ENCODE assay signal across 8 cellular contexts in the genomic region with DNA sequence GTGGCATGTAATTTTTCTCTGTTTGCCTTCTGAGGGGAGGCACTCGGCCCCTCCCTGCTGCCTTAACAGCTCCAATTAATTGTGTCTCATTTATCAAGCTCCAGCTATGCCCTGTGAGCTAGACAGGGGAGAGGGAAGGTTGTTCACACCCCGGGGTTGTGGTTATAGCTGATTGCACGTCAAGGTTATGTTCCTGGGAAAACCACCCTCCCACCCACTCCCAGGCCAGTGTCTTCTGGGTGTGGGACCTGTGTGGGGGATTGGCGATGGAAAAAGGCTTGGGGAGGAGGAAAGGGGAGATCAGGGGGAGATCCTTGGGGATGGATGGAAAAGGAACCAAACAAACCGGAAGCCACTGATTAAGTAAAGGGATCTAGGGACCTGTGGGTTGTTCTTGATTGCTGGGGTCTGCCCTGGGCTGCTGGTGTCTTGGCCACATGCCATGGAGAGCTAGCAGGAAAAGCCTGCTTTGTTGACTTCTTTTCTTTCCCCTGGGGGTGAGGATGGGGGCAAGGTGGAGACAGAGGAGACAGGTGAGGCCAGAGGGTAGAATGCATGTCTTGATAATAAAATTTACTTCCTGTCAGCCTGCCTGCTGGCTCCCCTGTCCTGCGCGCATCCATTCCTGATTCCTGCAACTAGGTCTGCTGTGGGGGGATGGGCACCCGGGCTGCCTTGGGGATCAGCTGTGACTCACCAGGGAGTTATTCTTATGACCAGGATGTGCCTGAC. TPM values are rescaled to one million over a fixed set of nuclear protein-coding genes. Genes with fewer than 3 reads are reported as not detected.
A peak's percentile ranks its signal among the peaks of the same experiment; 100 is the strongest.
DNase-seq lines count a peak whose midpoint lies in the region; ATAC-seq and TF ChIP-seq lines count a peak whose summit lies in the region.

No MANE protein-coding gene starts in this region.

- no peaks in the 10 kb centered on the region for H3K79me2 ChIP-seq in MM.1S (ENCODE audit: low read length)

- no peaks in the 10 kb centered on the region for H3F3A ChIP-seq in MM.1S (ENCODE audit: insufficient read depth, low read length)

- H3K9me3 ChIP-seq in prostate gland (no peaks in the 10 kb centered on the region), MM.1S (replicated peaks; ENCODE audit: insufficient read depth, low read length) (no peaks in the 10 kb centered on the region)

- H3K4me3 Mint-ChIP-seq in activated naive CD8-positive, alpha-beta T cell treated with anti-CD3 and anti-CD28 coated beads, Interleukin-2, amount 50 U/mL, for 24 hours: peak overlapping the region; percentile 70

- H3K4me3 ChIP-seq in AG09309 (ENCODE audit: control insufficient read depth, low read depth, low read length) (no peak overlapping the region), prostate gland (no peak overlapping the region), MM.1S (ENCODE audit: low read length) (no peak overlapping the region)

- H3K27me3 ChIP-seq in prostate gland (replicated peaks; ENCODE audit: insufficient read depth) (no peaks in the 10 kb centered on the region), MM.1S (replicated peaks; ENCODE audit: insufficient read depth, low read length) (no peaks in the 10 kb centered on the region)

- peaks cover 15% of the 10 kb centered on the region for H3K4me1 ChIP-seq in prostate gland (replicated peaks)
- H3K4me1 ChIP-seq in MM.1S (ENCODE audit: low read length): no peaks in the 10 kb centered on the region

- no peak for TF ChIP-seq POLR2A in prostate gland (IDR thresholded peaks at IDR 0.05)

- H3K9me3 Mint-ChIP-seq in activated naive CD8-positive, alpha-beta T cell treated with anti-CD3 and anti-CD28 coated beads, Interleukin-2, amount 50 U/mL, for 24 hours: peaks cover 5% of the 10 kb centered on the region

- H3K36me3 ChIP-seq in prostate gland (no peaks in the 10 kb centered on the region), MM.1S (replicated peaks; ENCODE audit: insufficient read depth, low read length) (no peaks in the 10 kb centered on the region)

- peaks cover 16% of the 10 kb centered on the region for H3K36me3 Mint-ChIP-seq in activated naive CD8-positive, alpha-beta T cell treated with anti-CD3 and anti-CD28 coated beads, Interleukin-2, amount 50 U/mL, for 24 hours (ENCODE audit: low read depth)

- H3K9ac ChIP-seq in MM.1S (ENCODE audit: low read length): no peak overlapping the region

- ATAC-seq in activated naive CD8-positive, alpha-beta T cell treated with anti-CD3 and anti-CD28 coated beads, Interleukin-2, amount 50 U/mL, for 24 hours: peak; percentile 16
- ATAC-seq in left cardiac atrium (peak; percentile 88), HG03520 (IDR thresholded peaks at IDR 0.05; ENCODE audit: unreplicated experiment) (no peak)

- H3K27ac ChIP-seq in prostate gland (peak overlapping the region; percentile 72 to 73), MM.1S (ENCODE audit: low read length) (no peak overlapping the region)

- intact Hi-C loops in left cardiac atrium (cut with DNase I) (loop anchor here in 1 of 2 donors (5.0 kb wide), 1 partner anchor 106 kb away; no protein-coding TSS in a partner anchor), prostate gland (cut with DNase I) (no loop called here)

- no peaks in the 10 kb centered on the region for H3K9me2 ChIP-seq in MM.1S (replicated peaks; ENCODE audit: insufficient read depth, low read length)

- 18% methylated on average over 8 of the region's 8 CpGs for WGBS in prostate gland

- H4K20me1 ChIP-seq in MM.1S (ENCODE audit: insufficient read depth, low read length): no peaks in the 10 kb centered on the region

- H3K4me1 Mint-ChIP-seq in activated naive CD8-positive, alpha-beta T cell treated with anti-CD3 and anti-CD28 coated beads, Interleukin-2, amount 50 U/mL, for 24 hours: peaks cover 100% of the 10 kb centered on the region

- peak; percentile 64 for DNase-seq in AG09309 (ENCODE audit: low read depth)
- DNase-seq in HCEC 1CT: peak; percentile 92
- peak; percentile 72 for DNase-seq in NCI-H748 treated with DMSO at 0.1 percent for 48 hours (lab: John Stamatoyannopoulos, UW)
- DNase-seq in activated naive CD8-positive, alpha-beta T cell treated with anti-CD3 and anti-CD28 coated beads, Interleukin-2, amount 50 U/mL, for 24 hours: peak; percentile 64
- peak; percentile 93 for DNase-seq in left cardiac atrium
- DNase-seq in prostate gland (ENCODE audit: low spot score): peak; percentile 99
- no peak for DNase-seq in MM.1S

- TF ChIP-seq CTCF in AG09309 (IDR thresholded peaks at IDR 0.05; ENCODE audit: control insufficient read depth, insufficient read depth, low read depth, low read length, missing control alignments) (no peak), prostate gland (IDR thresholded peaks at IDR 0.05) (no peak), MM.1S (IDR thresholded peaks at IDR 0.05; ENCODE audit: low read length) (no peak)

- no peak overlapping the region for H2AFZ ChIP-seq in MM.1S (ENCODE audit: low read length)

- H3K4me2 ChIP-seq in MM.1S (ENCODE audit: low read depth, low read length): no peak overlapping the region

- H3K27ac Mint-ChIP-seq in activated naive CD8-positive, alpha-beta T cell treated with anti-CD3 and anti-CD28 coated beads, Interleukin-2, amount 50 U/mL, for 24 hours: peak overlapping the region; percentile 93

- H3K27me3 Mint-ChIP-seq in activated naive CD8-positive, alpha-beta T cell treated with anti-CD3 and anti-CD28 coated beads, Interleukin-2, amount 50 U/mL, for 24 hours: no peaks in the 10 kb centered on the region

RNA-seq across cellular contexts. Expression of gene SORL1, which starts 14.1 kb away (rescaled TPM):
- total RNA-seq in left cardiac atrium (10 to 100 TPM in 1 of 2 donors, 1 to 10 TPM in 1; 9.6 to 10.6 TPM), prostate gland (10 to 100 TPM; 77.4 to 97.6 TPM)

Comparison
In these comparisons a context has a peak if more than half of its experiments do, and no peak if none do; other contexts are left out.
1. RNA of gene SORL1, which starts 14.1 kb away (total RNA-seq): 77.4 to 97.6 TPM in prostate gland; 9.6 to 10.6 TPM in left cardiac atrium; every median in the first group is over 4 times any median in the second.